Comparison of ENCODE assay signal across 17 cellular contexts in genomic region chr5:19903611-19904010, GRCh38.
"Had no signal": no experiment of that assay in that cellular context is flagged by ENCODE, and none has a peak within 500 bp of the region (broad histone marks: within the 10 kb centered on the region; RNA-seq: fewer than 3 reads in every experiment).

No MANE protein-coding gene starts in this region.

- H3K27me3 ChIP-seq: ascending aorta, cardiac muscle cell, colonic mucosa, right atrium auricular region had no signal

- H3K36me3 ChIP-seq: ascending aorta, cardiac muscle cell, colonic mucosa, right atrium auricular region had no signal

- H3K9me3 ChIP-seq: ascending aorta, colonic mucosa, right atrium auricular region had no signal

- FAIRE-seq: endothelial cell of umbilical vein had no signal

- ATAC-seq: activated CD8-positive, alpha-beta memory T cell treated with anti-CD3 and anti-CD28 coated beads, Interleukin-2, amount 10 ng/mL, durations not matched to agents 7 days and 5 days; naive thymus-derived CD4-positive, alpha-beta T cell had no signal

- H3K4me1 ChIP-seq: ascending aorta, colonic mucosa, right atrium auricular region had no signal

- DNase-seq: activated CD4-positive, alpha-beta T cell treated with anti-CD3 and anti-CD28 coated beads, Interleukin-2, amount 50 U/mL, for 48 hours; activated CD4-positive, CD25-positive, alpha-beta regulatory T cell treated with anti-CD3 and anti-CD28 coated beads, Interleukin-2, amount 50 U/mL, for 72 hours; activated CD8-positive, alpha-beta memory T cell treated with anti-CD3 and anti-CD28 coated beads, Interleukin-2, amount 10 ng/mL, durations not matched to agents 7 days and 5 days; activated gamma-delta T cell; activated naive CD8-positive, alpha-beta T cell treated with anti-CD3 and anti-CD28 coated beads for 36 hours; activated T-cell treated with anti-CD3 and anti-CD28 coated beads, Interleukin-2, amount 50 U/mL, for 24 hours; colonic mucosa; effector CD4-positive, alpha-beta T cell; hypothalamus; naive thymus-derived CD4-positive, alpha-beta T cell; stimulated activated CD4-positive, alpha-beta T cell treated with anti-CD3 and anti-CD28 coated beads, Interleukin-2, amount 100 ng/mL, for 24 hours; stimulated activated naive CD4-positive, alpha-beta T cell; SW 1271 had no signal

- H3K27ac ChIP-seq: ascending aorta, cardiac muscle cell, colonic mucosa, right atrium auricular region had no signal

- H3K4me3 ChIP-seq: ascending aorta, cardiac muscle cell, colonic mucosa, right atrium auricular region had no signal
